In the genomic region with DNA sequence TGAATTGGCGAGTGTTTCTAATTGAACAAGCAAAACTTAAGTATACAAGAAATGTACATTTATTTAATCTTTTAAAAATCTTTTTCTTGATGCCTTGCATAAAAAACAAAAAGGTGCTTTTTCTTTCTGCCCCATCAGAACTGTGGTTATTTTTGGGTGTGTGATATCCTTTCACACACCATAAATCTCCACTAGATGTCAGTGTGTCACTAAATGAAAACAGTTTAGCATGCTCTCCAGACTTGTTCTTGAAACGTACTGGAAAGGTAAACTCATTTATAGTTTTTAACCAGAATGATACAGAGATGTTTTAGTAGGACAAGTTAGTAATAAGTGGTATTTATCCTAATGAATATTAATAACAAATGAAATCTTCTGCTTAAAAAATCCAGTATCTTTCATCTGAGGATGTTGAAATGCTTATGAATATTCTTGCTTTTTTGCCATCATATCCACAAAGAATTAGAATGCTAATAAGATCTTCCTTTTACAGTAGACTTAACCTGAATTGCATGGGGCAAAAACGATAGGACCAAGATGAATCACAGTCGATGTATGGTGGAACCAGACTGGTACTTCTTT, we compare ENCODE assay signal across 8 cellular contexts.
DNase-seq lines count a peak whose midpoint lies in the region; ATAC-seq and TF ChIP-seq lines count a peak whose summit lies in the region.

No MANE protein-coding gene starts in this region.

- POLR2A ChIA-PET in activated naive CD8-positive, alpha-beta T cell treated with anti-CD3 and anti-CD28 coated beads, Interleukin-2, amount 10 ng/mL, durations not matched to agents 7 days and 5 days (lab: Charles Lee): no interaction called here

- no peak overlapping the region for H3K4me3 Mint-ChIP-seq in activated naive CD8-positive, alpha-beta T cell treated with anti-CD3 and anti-CD28 coated beads, Interleukin-2, amount 10 ng/mL, durations not matched to agents 7 days and 5 days
- no peak overlapping the region for H3K4me3 Mint-ChIP-seq in activated naive CD8-positive, alpha-beta T cell treated with anti-CD3 and anti-CD28 coated beads for 36 hours

- no peaks in the 10 kb centered on the region for H3K36me3 Mint-ChIP-seq in activated naive CD8-positive, alpha-beta T cell treated with anti-CD3 and anti-CD28 coated beads, Interleukin-2, amount 10 ng/mL, durations not matched to agents 7 days and 5 days
- no peaks in the 10 kb centered on the region for H3K36me3 Mint-ChIP-seq in activated naive CD8-positive, alpha-beta T cell treated with anti-CD3 and anti-CD28 coated beads for 36 hours

- no peaks in the 10 kb centered on the region for H3K9me3 ChIP-seq in Peyer's patch

- peaks cover 2% of the 10 kb centered on the region for H3K27me3 Mint-ChIP-seq in activated naive CD8-positive, alpha-beta T cell treated with anti-CD3 and anti-CD28 coated beads, Interleukin-2, amount 10 ng/mL, durations not matched to agents 7 days and 5 days
- H3K27me3 Mint-ChIP-seq in activated naive CD8-positive, alpha-beta T cell treated with anti-CD3 and anti-CD28 coated beads for 36 hours: no peaks in the 10 kb centered on the region

- H3K36me3 ChIP-seq in Peyer's patch: no peaks in the 10 kb centered on the region

- no peak overlapping the region for H3K4me3 ChIP-seq in HL-60 (replicated peaks; ENCODE audit: insufficient read depth, low read length)
- H3K4me3 ChIP-seq in Peyer's patch: no peak overlapping the region

- DNase-seq in activated naive CD8-positive, alpha-beta T cell treated with anti-CD3 and anti-CD28 coated beads, Interleukin-2, amount 10 ng/mL, durations not matched to agents 7 days and 5 days: no peak
- no peak for DNase-seq in activated naive CD8-positive, alpha-beta T cell treated with anti-CD3 and anti-CD28 coated beads for 36 hours
- peak in 1 of 2 experiments; percentile 41 for DNase-seq in HL-60 (ENCODE audit: low read depth in 1 of 2, low spot score in 1 of 2)
- no peak for DNase-seq in Peyer's patch
- peak; percentile 35 to 57 for DNase-seq in dermis microvascular lymphatic vessel endothelial cell (ENCODE audit: low read depth in 2 of 2)
- peak; percentile 29 for DNase-seq in middle frontal gyrus (ENCODE audit: extremely low spot score, low spot score)
- DNase-seq in NK-92 treated with Interleukin-12 subunit alpha and Interleukin-12 subunit beta, amount 100 ng/mL, for 24 hours (lab: John Stamatoyannopoulos, UW): no peak

- TF ChIP-seq POLR2A in Peyer's patch (IDR thresholded peaks at IDR 0.05): no peak

- peaks cover 3% of the 10 kb centered on the region for H3K4me1 Mint-ChIP-seq in activated naive CD8-positive, alpha-beta T cell treated with anti-CD3 and anti-CD28 coated beads, Interleukin-2, amount 10 ng/mL, durations not matched to agents 7 days and 5 days
- peaks cover 7% of the 10 kb centered on the region for H3K4me1 Mint-ChIP-seq in activated naive CD8-positive, alpha-beta T cell treated with anti-CD3 and anti-CD28 coated beads for 36 hours

- ATAC-seq in activated naive CD8-positive, alpha-beta T cell treated with anti-CD3 and anti-CD28 coated beads, Interleukin-2, amount 10 ng/mL, durations not matched to agents 7 days and 5 days (ENCODE audit: low read depth): peak; percentile 82
- peak; percentile 97 for ATAC-seq in GM21515 (IDR thresholded peaks at IDR 0.05; ENCODE audit: unreplicated experiment)

- TF ChIP-seq CTCF in HL-60 (IDR thresholded peaks at IDR 0.05; ENCODE audit: insufficient read depth, low read length) (peak; percentile 50), Peyer's patch (IDR thresholded peaks at IDR 0.05) (peak; percentile 36 to 86 (median 67))

- H3K4me1 ChIP-seq in Peyer's patch: no peaks in the 10 kb centered on the region

- H3K27ac Mint-ChIP-seq in activated naive CD8-positive, alpha-beta T cell treated with anti-CD3 and anti-CD28 coated beads, Interleukin-2, amount 10 ng/mL, durations not matched to agents 7 days and 5 days: no peak overlapping the region
- no peak overlapping the region for H3K27ac Mint-ChIP-seq in activated naive CD8-positive, alpha-beta T cell treated with anti-CD3 and anti-CD28 coated beads for 36 hours

- H3K27me3 ChIP-seq in HL-60 (ENCODE audit: insufficient read depth, poor library complexity, severe bottlenecking) (no peaks in the 10 kb centered on the region), Peyer's patch (no peaks in the 10 kb centered on the region)

- H3K27ac ChIP-seq in HL-60 (replicated peaks): no peak overlapping the region
- no peak overlapping the region for H3K27ac ChIP-seq in Peyer's patch

- no peaks in the 10 kb centered on the region for H3K9me3 Mint-ChIP-seq in activated naive CD8-positive, alpha-beta T cell treated with anti-CD3 and anti-CD28 coated beads, Interleukin-2, amount 10 ng/mL, durations not matched to agents 7 days and 5 days
- H3K9me3 Mint-ChIP-seq in activated naive CD8-positive, alpha-beta T cell treated with anti-CD3 and anti-CD28 coated beads for 36 hours: no peaks in the 10 kb centered on the region

Comparison
In these comparisons a context has a peak if more than half of its experiments do, and no peak if none do; other contexts are left out.
1. DNase-seq: peak in dermis microvascular lymphatic vessel endothelial cell (2 of 2) and middle frontal gyrus (single experiment); none in activated naive CD8-positive, alpha-beta T cell treated with anti-CD3 and anti-CD28 coated beads, Interleukin-2, amount 10 ng/mL, durations not matched to agents 7 days and 5 days (single experiment), activated naive CD8-positive, alpha-beta T cell treated with anti-CD3 and anti-CD28 coated beads for 36 hours (single experiment), Peyer's patch (0 of 3) and NK-92 treated with Interleukin-12 subunit alpha and Interleukin-12 subunit beta, amount 100 ng/mL, for 24 hours (single experiment).